1 cellular context compared by ENCODE assay signal in genomic region chr4:55853484-55854046, GRCh38.
TF ChIP-seq lines count a peak whose summit lies in the region.

TSS of gene EXOC1 (plus strand) at chr4:55853648. CDS start at chr4:55858324, 4,676 bp downstream.

TF ChIP-seq in HepG2, 621 proteins besides CTCF, POLR2A, EP300 and RAD21 (continued from another document and continues in another):
- TF ChIP-seq IRX3 (CRISPR knock-in tag; IDR thresholded peaks at IDR 0.05; ENCODE audit: borderline replicate concordance, low read depth), result no peak
- TF ChIP-seq, protein P1, sequence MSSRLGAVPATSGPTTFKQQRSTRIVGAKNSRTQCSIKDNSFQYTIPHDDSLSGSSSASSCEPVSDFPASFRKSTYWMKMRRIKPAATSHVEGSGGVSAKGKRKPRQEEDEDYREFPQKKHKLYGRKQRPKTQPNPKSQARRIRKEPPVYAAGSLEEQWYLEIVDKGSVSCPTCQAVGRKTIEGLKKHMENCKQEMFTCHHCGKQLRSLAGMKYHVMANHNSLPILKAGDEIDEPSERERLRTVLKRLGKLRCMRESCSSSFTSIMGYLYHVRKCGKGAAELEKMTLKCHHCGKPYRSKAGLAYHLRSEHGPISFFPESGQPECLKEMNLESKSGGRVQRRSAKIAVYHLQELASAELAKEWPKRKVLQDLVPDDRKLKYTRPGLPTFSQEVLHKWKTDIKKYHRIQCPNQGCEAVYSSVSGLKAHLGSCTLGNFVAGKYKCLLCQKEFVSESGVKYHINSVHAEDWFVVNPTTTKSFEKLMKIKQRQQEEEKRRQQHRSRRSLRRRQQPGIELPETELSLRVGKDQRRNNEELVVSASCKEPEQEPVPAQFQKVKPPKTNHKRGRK (CRISPR knock-in tag; IDR thresholded peaks at IDR 0.05), result no peak
- 0 out of 2 replicates have a peak, but pooled peaks have one; percentile 42 for TF ChIP-seq CHCHD3 (CRISPR knock-in tag; IDR thresholded peaks at IDR 0.05)
- no peak for TF ChIP-seq SP140L (CRISPR knock-in tag; IDR thresholded peaks at IDR 0.05; ENCODE audit: borderline replicate concordance)
- no peak for TF ChIP-seq ZNF782 (CRISPR knock-in tag; IDR thresholded peaks at IDR 0.05; ENCODE audit: borderline replicate concordance)
- TF ChIP-seq, protein P2, sequence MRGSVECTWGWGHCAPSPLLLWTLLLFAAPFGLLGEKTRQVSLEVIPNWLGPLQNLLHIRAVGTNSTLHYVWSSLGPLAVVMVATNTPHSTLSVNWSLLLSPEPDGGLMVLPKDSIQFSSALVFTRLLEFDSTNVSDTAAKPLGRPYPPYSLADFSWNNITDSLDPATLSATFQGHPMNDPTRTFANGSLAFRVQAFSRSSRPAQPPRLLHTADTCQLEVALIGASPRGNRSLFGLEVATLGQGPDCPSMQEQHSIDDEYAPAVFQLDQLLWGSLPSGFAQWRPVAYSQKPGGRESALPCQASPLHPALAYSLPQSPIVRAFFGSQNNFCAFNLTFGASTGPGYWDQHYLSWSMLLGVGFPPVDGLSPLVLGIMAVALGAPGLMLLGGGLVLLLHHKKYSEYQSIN (CRISPR knock-in tag; IDR thresholded peaks at IDR 0.05; ENCODE audit: borderline replicate concordance), result no peak
- no peak for TF ChIP-seq ZNF552 (CRISPR knock-in tag; IDR thresholded peaks at IDR 0.05; ENCODE audit: borderline replicate concordance)
- no peak for TF ChIP-seq STAG1 (CRISPR knock-in tag; IDR thresholded peaks at IDR 0.05)
- no peak for TF ChIP-seq SOX6 (IDR thresholded peaks at IDR 0.05)
- TF ChIP-seq SOX6 (CRISPR knock-in tag; IDR thresholded peaks at IDR 0.05), result no peak; the same call in 1 of the 2 replicates
- peak; percentile 72; the same call in 1 of the 2 replicates for TF ChIP-seq ELF3 (CRISPR knock-in tag; IDR thresholded peaks at IDR 0.05)
- TF ChIP-seq FOXP1 (IDR thresholded peaks at IDR 0.05), result no peak
- no peak for TF ChIP-seq FOXP1 (CRISPR knock-in tag; IDR thresholded peaks at IDR 0.05)
- TF ChIP-seq CBX2 (IDR thresholded peaks at IDR 0.05; ENCODE audit: low read depth, low read length), result no peak
- no peak for TF ChIP-seq CBX2 (CRISPR knock-in tag; IDR thresholded peaks at IDR 0.05; ENCODE audit: low read depth)
- no peak for TF ChIP-seq MBD4 (IDR thresholded peaks at IDR 0.05; ENCODE audit: borderline replicate concordance, low read length)
- no peak for TF ChIP-seq THYN1 (CRISPR knock-in tag; IDR thresholded peaks at IDR 0.05; ENCODE audit: borderline replicate concordance, low read depth)
- TF ChIP-seq, protein P3, sequence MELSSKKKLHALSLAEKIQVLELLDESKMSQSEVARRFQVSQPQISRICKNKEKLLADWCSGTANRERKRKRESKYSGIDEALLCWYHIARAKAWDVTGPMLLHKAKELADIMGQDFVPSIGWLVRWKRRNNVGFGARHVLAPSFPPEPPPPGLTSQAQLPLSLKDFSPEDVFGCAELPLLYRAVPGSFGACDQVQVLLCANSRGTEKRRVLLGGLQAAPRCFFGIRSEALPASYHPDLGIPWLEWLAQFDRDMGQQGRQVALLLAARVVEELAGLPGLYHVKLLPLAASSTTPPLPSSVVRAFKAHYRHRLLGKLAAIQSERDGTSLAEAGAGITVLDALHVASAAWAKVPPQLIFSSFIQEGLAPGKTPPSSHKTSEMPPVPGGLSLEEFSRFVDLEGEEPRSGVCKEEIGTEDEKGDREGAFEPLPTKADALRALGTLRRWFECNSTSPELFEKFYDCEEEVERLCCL (CRISPR knock-in tag; IDR thresholded peaks at IDR 0.05; ENCODE audit: borderline replicate concordance), result no peak
- peak; percentile 43; the same call in 1 of the 2 replicates for TF ChIP-seq SRF (IDR thresholded peaks at IDR 0.05; ENCODE audit: low read depth, low read length)
- no peak for TF ChIP-seq MLLT10 (CRISPR knock-in tag; IDR thresholded peaks at IDR 0.05)
- peak; percentile 82; the same call in 1 of the 2 replicates for TF ChIP-seq MEIS2 (CRISPR knock-in tag; IDR thresholded peaks at IDR 0.05)
- TF ChIP-seq CREBL2 (CRISPR knock-in tag; IDR thresholded peaks at IDR 0.05; ENCODE audit: borderline replicate concordance), result no peak
- TF ChIP-seq CREB1 (IDR thresholded peaks at IDR 0.05), result peak; percentile 76
- peak; percentile 83 for TF ChIP-seq CREB1 (CRISPR knock-in tag; IDR thresholded peaks at IDR 0.05)
- no peak for TF ChIP-seq DPF2 (CRISPR knock-in tag; IDR thresholded peaks at IDR 0.05; ENCODE audit: borderline replicate concordance, low read depth)
- no peak for TF ChIP-seq ZC3H4 (CRISPR knock-in tag; IDR thresholded peaks at IDR 0.05; ENCODE audit: borderline replicate concordance)
- peak; percentile 87 for TF ChIP-seq POLR2G (IDR thresholded peaks at IDR 0.05; ENCODE audit: low read depth, low read length)
- TF ChIP-seq ZNF10 (CRISPR knock-in tag; IDR thresholded peaks at IDR 0.05; ENCODE audit: borderline replicate concordance, low read depth), result no peak
- no peak for TF ChIP-seq ONECUT2 (CRISPR knock-in tag; IDR thresholded peaks at IDR 0.05)
- no peak for TF ChIP-seq BRF2 (CRISPR knock-in tag; IDR thresholded peaks at IDR 0.05)
- no peak for TF ChIP-seq ZNF770 (CRISPR knock-in tag; IDR thresholded peaks at IDR 0.05)
- TF ChIP-seq, protein P4, sequence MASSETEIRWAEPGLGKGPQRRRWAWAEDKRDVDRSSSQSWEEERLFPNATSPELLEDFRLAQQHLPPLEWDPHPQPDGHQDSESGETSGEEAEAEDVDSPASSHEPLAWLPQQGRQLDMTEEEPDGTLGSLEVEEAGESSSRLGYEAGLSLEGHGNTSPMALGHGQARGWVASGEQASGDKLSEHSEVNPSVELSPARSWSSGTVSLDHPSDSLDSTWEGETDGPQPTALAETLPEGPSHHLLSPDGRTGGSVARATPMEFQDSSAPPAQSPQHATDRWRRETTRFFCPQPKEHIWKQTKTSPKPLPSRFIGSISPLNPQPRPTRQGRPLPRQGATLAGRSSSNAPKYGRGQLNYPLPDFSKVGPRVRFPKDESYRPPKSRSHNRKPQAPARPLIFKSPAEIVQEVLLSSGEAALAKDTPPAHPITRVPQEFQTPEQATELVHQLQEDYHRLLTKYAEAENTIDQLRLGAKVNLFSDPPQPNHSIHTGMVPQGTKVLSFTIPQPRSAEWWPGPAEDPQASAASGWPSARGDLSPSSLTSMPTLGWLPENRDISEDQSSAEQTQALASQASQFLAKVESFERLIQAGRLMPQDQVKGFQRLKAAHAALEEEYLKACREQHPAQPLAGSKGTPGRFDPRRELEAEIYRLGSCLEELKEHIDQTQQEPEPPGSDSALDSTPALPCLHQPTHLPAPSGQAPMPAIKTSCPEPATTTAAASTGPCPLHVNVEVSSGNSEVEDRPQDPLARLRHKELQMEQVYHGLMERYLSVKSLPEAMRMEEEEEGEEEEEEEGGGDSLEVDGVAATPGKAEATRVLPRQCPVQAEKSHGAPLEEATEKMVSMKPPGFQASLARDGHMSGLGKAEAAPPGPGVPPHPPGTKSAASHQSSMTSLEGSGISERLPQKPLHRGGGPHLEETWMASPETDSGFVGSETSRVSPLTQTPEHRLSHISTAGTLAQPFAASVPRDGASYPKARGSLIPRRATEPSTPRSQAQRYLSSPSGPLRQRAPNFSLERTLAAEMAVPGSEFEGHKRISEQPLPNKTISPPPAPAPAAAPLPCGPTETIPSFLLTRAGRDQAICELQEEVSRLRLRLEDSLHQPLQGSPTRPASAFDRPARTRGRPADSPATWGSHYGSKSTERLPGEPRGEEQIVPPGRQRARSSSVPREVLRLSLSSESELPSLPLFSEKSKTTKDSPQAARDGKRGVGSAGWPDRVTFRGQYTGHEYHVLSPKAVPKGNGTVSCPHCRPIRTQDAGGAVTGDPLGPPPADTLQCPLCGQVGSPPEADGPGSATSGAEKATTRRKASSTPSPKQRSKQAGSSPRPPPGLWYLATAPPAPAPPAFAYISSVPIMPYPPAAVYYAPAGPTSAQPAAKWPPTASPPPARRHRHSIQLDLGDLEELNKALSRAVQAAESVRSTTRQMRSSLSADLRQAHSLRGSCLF (CRISPR knock-in tag; IDR thresholded peaks at IDR 0.05; ENCODE audit: borderline replicate concordance), result no peak
- no peak; the same call in 1 of the 2 replicates for TF ChIP-seq MTF2 (CRISPR knock-in tag; IDR thresholded peaks at IDR 0.05; ENCODE audit: borderline replicate concordance)
- TF ChIP-seq NR2F6 (IDR thresholded peaks at IDR 0.05), result no peak
- no peak for TF ChIP-seq NR2F6 (CRISPR knock-in tag; IDR thresholded peaks at IDR 0.05)
- TF ChIP-seq ZNF660 (CRISPR knock-in tag; IDR thresholded peaks at IDR 0.05; ENCODE audit: borderline replicate concordance, low read depth), result no peak
- TF ChIP-seq ZBTB4 (CRISPR knock-in tag; IDR thresholded peaks at IDR 0.05; ENCODE audit: borderline replicate concordance), result no peak
- TF ChIP-seq SAP130 (CRISPR knock-in tag; IDR thresholded peaks at IDR 0.05; ENCODE audit: low read depth), result peak; percentile 97
- TF ChIP-seq ZSCAN30 (CRISPR knock-in tag; IDR thresholded peaks at IDR 0.05), result no peak
- TF ChIP-seq SYNCRIP (IDR thresholded peaks at IDR 0.05; ENCODE audit: insufficient read depth, low read depth, low read length), result no peak
- TF ChIP-seq MXD4 (CRISPR knock-in tag; IDR thresholded peaks at IDR 0.05), result peak; percentile 61; the same call in 1 of the 2 replicates
